Comparison of ENCODE assay signal across 8 cellular contexts in genomic region chr1:228989992-228990827, GRCh38.
DNase-seq lines count a peak whose midpoint lies in the region; ATAC-seq lines count a peak whose summit lies in the region.

No MANE protein-coding gene starts in this region.

- H4K5ac ChIP-seq in mesendoderm (ENCODE audit: low read length) = no peak overlapping the region

- intact Hi-C loops in aorta (cut with DNase I) = no loop called here

- peak overlapping the region; percentile 54 for H3K56ac ChIP-seq in mesendoderm (ENCODE audit: low read length)

- no peaks in the 10 kb centered on the region for H3K79me1 ChIP-seq in mesendoderm (ENCODE audit: low read length)

- no peak overlapping the region for H2BK120ac ChIP-seq in mesendoderm (ENCODE audit: low read depth, low read length)

- no peaks in the 10 kb centered on the region for H3K9me3 ChIP-seq in aorta (ENCODE audit: control insufficient read depth, low read length)

- ATAC-seq in activated naive CD4-positive, alpha-beta T cell treated with anti-CD3 and anti-CD28 coated beads, Interleukin-2, amount 50 U/mL, for 72 hours = no peak
- ATAC-seq in aorta (ENCODE audit: low FRiP score) = peak; percentile 70
- no peak for ATAC-seq in effector memory CD8-positive, alpha-beta T cell (replicated peaks)

- H3K18ac ChIP-seq in mesendoderm (ENCODE audit: low read length) = no peak overlapping the region

- WGBS in mesendoderm (ENCODE audit: extremely low coverage, insufficient coverage, low lambda C conversion rate) = no CpG with 5 or more reads among the region's 12 CpGs
- 64 to 72% methylated on average over 12 of the region's 12 CpGs for WGBS in aorta, 2 donors

- no peak overlapping the region for H3K4me3 ChIP-seq in mesendoderm (ENCODE audit: low read length)
- no peak overlapping the region for H3K4me3 ChIP-seq in aorta (ENCODE audit: low read length in 2 of 2)

- no peak overlapping the region for H3K4ac ChIP-seq in mesendoderm (ENCODE audit: low read depth, low read length)

- no peak overlapping the region for H3K4me3 Mint-ChIP-seq in effector memory CD8-positive, alpha-beta T cell

- H3K27ac Mint-ChIP-seq in activated naive CD4-positive, alpha-beta T cell treated with anti-CD3 and anti-CD28 coated beads, Interleukin-2, amount 50 U/mL, for 72 hours = peak overlapping the region; percentile 28 to 40
- H3K27ac Mint-ChIP-seq in effector memory CD8-positive, alpha-beta T cell = peak overlapping the region in 1 of 2 donors; percentile 20

- no peaks in the 10 kb centered on the region for H3K36me3 ChIP-seq in mesendoderm (ENCODE audit: control insufficient read depth, insufficient read depth, low read length)
- H3K36me3 ChIP-seq in aorta (ENCODE audit: control insufficient read depth in 1 of 2, insufficient read depth in 2 of 2, low read length in 1 of 2) = no peaks in the 10 kb centered on the region

- H3K4me1 Mint-ChIP-seq in effector memory CD8-positive, alpha-beta T cell (ENCODE audit: low read depth in 2 of 2) = peaks cover 0 to 10% of the 10 kb centered on the region in 2 donors

- H3K27me3 ChIP-seq in mesendoderm (ENCODE audit: insufficient read depth, low read length, poor library complexity) (no peaks in the 10 kb centered on the region), aorta (ENCODE audit: control insufficient read depth in 1 of 2, insufficient read depth in 2 of 2, low read length in 1 of 2) (no peaks in the 10 kb centered on the region)

- H3K36me3 Mint-ChIP-seq in activated naive CD4-positive, alpha-beta T cell treated with anti-CD3 and anti-CD28 coated beads, Interleukin-2, amount 50 U/mL, for 72 hours = no peaks in the 10 kb centered on the region
- H3K36me3 Mint-ChIP-seq in effector memory CD8-positive, alpha-beta T cell (ENCODE audit: insufficient read depth) = no peaks in the 10 kb centered on the region

- no peak overlapping the region for H2BK5ac ChIP-seq in mesendoderm (ENCODE audit: low read length)

- H4K8ac ChIP-seq in mesendoderm (ENCODE audit: low read depth, low read length) = no peak overlapping the region

- H3K27ac ChIP-seq in mesendoderm (ENCODE audit: low read depth, low read length) = no peak overlapping the region
- no peak overlapping the region for H3K27ac ChIP-seq in aorta (ENCODE audit: low read depth in 1 of 2, low read length in 2 of 2)

- peak overlapping the region; percentile 33 for H2AK5ac ChIP-seq in mesendoderm (ENCODE audit: low read length)

- no peaks in the 10 kb centered on the region for H3K9me3 Mint-ChIP-seq in activated naive CD4-positive, alpha-beta T cell treated with anti-CD3 and anti-CD28 coated beads, Interleukin-2, amount 50 U/mL, for 72 hours
- H3K9me3 Mint-ChIP-seq in effector memory CD8-positive, alpha-beta T cell = no peaks in the 10 kb centered on the region

- H3K79me2 ChIP-seq in mesendoderm (ENCODE audit: control insufficient read depth, insufficient read depth, low read length) = no peaks in the 10 kb centered on the region

- no peak overlapping the region for H3K4me2 ChIP-seq in mesendoderm (ENCODE audit: low read length)

- H3K23ac ChIP-seq in mesendoderm (ENCODE audit: low read length) = peak overlapping the region; percentile 56

- no peak for DNase-seq in activated naive CD4-positive, alpha-beta T cell treated with anti-CD3 and anti-CD28 coated beads, Interleukin-2, amount 50 U/mL, for 72 hours (ENCODE audit: low spot score in 2 of 2)
- DNase-seq in activated naive CD4-positive, alpha-beta T cell treated with anti-CD3 and anti-CD28 coated beads, Interleukin-2, amount 50 U/mL, for 16 hours = no peak
- DNase-seq in cerebellar cortex (ENCODE audit: low spot score) (peak; percentile 9), mesendoderm (no peak), aorta (peak in 1 of 2 donors; percentile 90), HuH-7.5 (ENCODE audit: low spot score) (no peak)
- DNase-seq in effector memory CD8-positive, alpha-beta T cell = no peak
- no peak for DNase-seq in activated CD4-positive, alpha-beta T cell treated with anti-CD3 and anti-CD28 coated beads, Interleukin-2, amount 50 U/mL, for 1 hour

- peaks cover 7% of the 10 kb centered on the region for H3K4me1 ChIP-seq in mesendoderm (ENCODE audit: control insufficient read depth, low read depth, low read length)
- H3K4me1 ChIP-seq in aorta (ENCODE audit: control insufficient read depth in 1 of 2, insufficient read depth in 2 of 2, low read length in 2 of 2) = no peaks in the 10 kb centered on the region

- H2BK15ac ChIP-seq in mesendoderm (replicated peaks; ENCODE audit: low read depth) = no peak overlapping the region

- H3K9ac ChIP-seq in mesendoderm (ENCODE audit: low read length) = no peak overlapping the region

- peaks cover 0 to 7% of the 10 kb centered on the region in 2 donors for H3K27me3 Mint-ChIP-seq in effector memory CD8-positive, alpha-beta T cell
